ENCODE assay signal across 8 cellular contexts in the genomic region with DNA sequence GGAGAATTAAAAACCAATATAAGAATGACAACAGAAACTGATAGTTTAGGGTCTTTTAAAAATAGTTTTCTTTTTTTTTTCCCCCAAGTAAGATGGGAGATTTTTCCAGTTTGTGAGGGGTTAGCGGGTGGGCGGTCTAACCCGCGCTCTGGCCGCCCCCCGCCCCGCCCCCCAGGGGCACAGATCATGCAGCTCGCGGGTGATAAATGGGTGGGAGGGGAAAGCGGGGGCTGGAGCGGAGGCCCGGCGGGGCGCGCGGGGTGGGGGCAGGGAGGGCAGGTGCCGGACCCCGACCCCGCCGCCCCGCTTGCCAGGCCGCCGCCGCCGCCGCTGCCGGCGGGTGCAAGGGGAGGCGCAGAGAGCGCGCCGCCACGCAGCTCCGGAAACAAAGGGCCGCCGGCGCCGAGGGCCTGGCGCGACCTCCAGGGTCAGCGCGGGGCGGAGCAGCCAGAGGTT.
DNase-seq lines count a peak whose midpoint lies in the region; ATAC-seq and TF ChIP-seq lines count a peak whose summit lies in the region.

No MANE protein-coding gene starts in this region.

- TF ChIP-seq POLR2A in transverse colon (IDR thresholded peaks at IDR 0.05): no peak

- H3K4me3 ChIP-seq in transverse colon: peak overlapping the region; percentile 64 to 95 (median 94)

- H3K27me3 ChIP-seq in layer of hippocampus (ENCODE audit: control insufficient read depth, insufficient read depth, low read length) (no peaks in the 10 kb centered on the region), transverse colon (no peaks in the 10 kb centered on the region)

- H3K36me3 Mint-ChIP-seq in activated naive CD4-positive, alpha-beta T cell treated with anti-CD3 and anti-CD28 coated beads, Interleukin-2, amount 50 U/mL, for 24 hours: no peaks in the 10 kb centered on the region
- peaks cover 3% of the 10 kb centered on the region for H3K36me3 Mint-ChIP-seq in activated T-helper 1 cell treated with anti-CD3 and anti-CD28 coated beads, Interleukin-12 subunit alpha, Interleukin-12 subunit beta, Interleukin-2, Interleukin-4 antibody, amounts not matched to agents 30 ng/mL and 10 ng/mL and 1 ng/mL, durations not matched to agents 14 hours and 24 hours and 36 hours (ENCODE audit: low read depth)

- in situ Hi-C loops in transverse colon (cut with MboI; ENCODE audit: low pct_ligation_motif_present in 1 of 4, low pct_unique_long_range_greater_than_20kb in 1 of 4, low sequenced_read_pairs in 3 of 4): loop anchor here in 1 of 4 donors (10.0 kb wide), 1 partner anchor 52 kb away; no protein-coding TSS in a partner anchor

- no peaks in the 10 kb centered on the region for H3K27me3 Mint-ChIP-seq in activated naive CD4-positive, alpha-beta T cell treated with anti-CD3 and anti-CD28 coated beads, Interleukin-2, amount 50 U/mL, for 24 hours
- peaks cover 5% of the 10 kb centered on the region for H3K27me3 Mint-ChIP-seq in activated T-helper 1 cell treated with anti-CD3 and anti-CD28 coated beads, Interleukin-12 subunit alpha, Interleukin-12 subunit beta, Interleukin-2, Interleukin-4 antibody, amounts not matched to agents 30 ng/mL and 10 ng/mL and 1 ng/mL, durations not matched to agents 14 hours and 24 hours and 36 hours (ENCODE audit: insufficient read depth)

- no peaks in the 10 kb centered on the region for H3K9me3 Mint-ChIP-seq in activated naive CD4-positive, alpha-beta T cell treated with anti-CD3 and anti-CD28 coated beads, Interleukin-2, amount 50 U/mL, for 24 hours
- no peaks in the 10 kb centered on the region for H3K9me3 Mint-ChIP-seq in activated T-helper 1 cell treated with anti-CD3 and anti-CD28 coated beads, Interleukin-12 subunit alpha, Interleukin-12 subunit beta, Interleukin-2, Interleukin-4 antibody, amounts not matched to agents 30 ng/mL and 10 ng/mL and 1 ng/mL, durations not matched to agents 14 hours and 24 hours and 36 hours

- no peak for DNase-seq in activated naive CD4-positive, alpha-beta T cell treated with anti-CD3 and anti-CD28 coated beads, Interleukin-2, amount 50 U/mL, for 16 hours
- DNase-seq in activated T-helper 1 cell treated with anti-CD3 and anti-CD28 coated beads, Interleukin-12 subunit alpha, Interleukin-12 subunit beta, Interleukin-2, Interleukin-4 antibody, amounts not matched to agents 30 ng/mL and 10 ng/mL and 1 ng/mL, durations not matched to agents 14 hours and 24 hours and 36 hours (ENCODE audit: low spot score): no peak
- DNase-seq in transverse colon (no peak), NCI-H2107 (lab: John Stamatoyannopoulos, UW) (no peak), AG20443 (ENCODE audit: low spot score) (no peak)

- H3K27ac Mint-ChIP-seq in activated naive CD4-positive, alpha-beta T cell treated with anti-CD3 and anti-CD28 coated beads, Interleukin-2, amount 50 U/mL, for 24 hours: peak overlapping the region; percentile 79
- peak overlapping the region; percentile 71 for H3K27ac Mint-ChIP-seq in activated T-helper 1 cell treated with anti-CD3 and anti-CD28 coated beads, Interleukin-12 subunit alpha, Interleukin-12 subunit beta, Interleukin-2, Interleukin-4 antibody, amounts not matched to agents 30 ng/mL and 10 ng/mL and 1 ng/mL, durations not matched to agents 14 hours and 24 hours and 36 hours

- intact Hi-C loops in activated T-helper 1 cell treated with anti-CD3 and anti-CD28 coated beads, Interleukin-12 subunit alpha, Interleukin-12 subunit beta, Interleukin-2, Interleukin-4 antibody, amounts not matched to agents 30 ng/mL and 10 ng/mL and 1 ng/mL, durations not matched to agents 14 hours and 24 hours and 36 hours (cut with micrococcal nuclease): loop anchor here (10.0 kb wide), 3 partner anchors 442 to 1038 kb away; no protein-coding TSS in a partner anchor
- intact Hi-C loops in transverse colon (cut with DNase I; ENCODE audit: low total_unique reads): no loop called here

- H3K36me3 ChIP-seq in transverse colon: no peaks in the 10 kb centered on the region

- no peak for ATAC-seq in HG02798 (IDR thresholded peaks at IDR 0.05; ENCODE audit: poor library complexity, unreplicated experiment)

- peaks cover 26% of the 10 kb centered on the region for H3K4me1 Mint-ChIP-seq in activated naive CD4-positive, alpha-beta T cell treated with anti-CD3 and anti-CD28 coated beads, Interleukin-2, amount 50 U/mL, for 24 hours
- peaks cover 23% of the 10 kb centered on the region for H3K4me1 Mint-ChIP-seq in activated T-helper 1 cell treated with anti-CD3 and anti-CD28 coated beads, Interleukin-12 subunit alpha, Interleukin-12 subunit beta, Interleukin-2, Interleukin-4 antibody, amounts not matched to agents 30 ng/mL and 10 ng/mL and 1 ng/mL, durations not matched to agents 14 hours and 24 hours and 36 hours (ENCODE audit: low read depth)

- TF ChIP-seq CTCF in transverse colon (IDR thresholded peaks at IDR 0.05): no peak

- 3 to 8% methylated on average over 9 to 18 of the region's 43 CpGs for WGBS in transverse colon (ENCODE audit: low coverage in 1 of 2), 2 donors

- H3K27ac ChIP-seq in layer of hippocampus (ENCODE audit: low read depth, low read length) (peak overlapping the region; percentile 80), transverse colon (peak overlapping the region; percentile 91 to 98 (median 96))

- H3K4me1 ChIP-seq in transverse colon: peaks cover 0 to 39% (median 26%) of the 10 kb centered on the region in 4 donors

- no peaks in the 10 kb centered on the region for H3K9me3 ChIP-seq in transverse colon

- TF ChIP-seq EP300 in transverse colon (IDR thresholded peaks at IDR 0.05; ENCODE audit: low read depth): no peak

- H3K4me3 Mint-ChIP-seq in activated naive CD4-positive, alpha-beta T cell treated with anti-CD3 and anti-CD28 coated beads, Interleukin-2, amount 50 U/mL, for 24 hours: peak overlapping the region; percentile 90
- peak overlapping the region; percentile 80 for H3K4me3 Mint-ChIP-seq in activated T-helper 1 cell treated with anti-CD3 and anti-CD28 coated beads, Interleukin-12 subunit alpha, Interleukin-12 subunit beta, Interleukin-2, Interleukin-4 antibody, amounts not matched to agents 30 ng/mL and 10 ng/mL and 1 ng/mL, durations not matched to agents 14 hours and 24 hours and 36 hours
